In the genomic region with DNA sequence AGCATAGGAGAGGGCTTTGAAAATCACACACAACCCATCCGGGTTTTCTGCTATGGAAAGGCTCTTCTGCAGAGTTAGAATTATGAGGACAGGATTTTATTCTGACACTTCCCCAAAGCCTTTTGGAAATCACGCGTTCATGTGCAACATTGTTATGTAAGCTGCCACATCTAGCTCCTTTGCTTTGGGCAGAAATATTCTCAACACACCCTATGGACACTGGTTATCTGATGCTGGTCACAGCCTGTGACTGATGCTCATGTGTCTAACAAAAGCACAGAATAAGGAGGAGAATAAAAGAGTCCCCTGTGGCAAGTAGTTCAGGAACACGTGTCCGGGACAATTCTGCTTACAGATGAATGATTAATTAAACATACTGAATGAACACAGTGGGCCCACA, we compare ENCODE assay signal across 16 cellular contexts. TPM values are rescaled to one million over a fixed set of nuclear protein-coding genes. Genes with fewer than 3 reads are reported as not detected.
DNase-seq lines count a peak whose midpoint lies in the region; ATAC-seq, FAIRE-seq and TF ChIP-seq lines count a peak whose summit lies in the region.
"Had no signal": no experiment of that assay in that cellular context is flagged by ENCODE, and none has a peak within 500 bp of the region (broad histone marks: within the 10 kb centered on the region; RNA-seq: fewer than 3 reads in every experiment).

No MANE protein-coding gene starts in this region.

- peak overlapping the region; percentile 42; the same call in 1 of the 2 replicates for H3K9ac ChIP-seq in DND-41 (ENCODE audit: low read depth, low read length)

- H3K27me3 Mint-ChIP-seq in memory B cell: no peaks in the 10 kb centered on the region

- H3K9me3 ChIP-seq in DND-41 (ENCODE audit: insufficient read depth, low read length, severe bottlenecking) (no peaks in the 10 kb centered on the region), stomach (no peaks in the 10 kb centered on the region), testis (no peaks in the 10 kb centered on the region)

- no peak for TF ChIP-seq EP300 in stomach (IDR thresholded peaks at IDR 0.05)

- H4K20me1 ChIP-seq in DND-41 (ENCODE audit: insufficient read depth, low read length): peaks cover 10% of the 10 kb centered on the region; the same call in 1 of the 2 replicates

- H3K36me3 ChIP-seq in DND-41 (ENCODE audit: insufficient read depth, low read length) (peaks cover 19% of the 10 kb centered on the region), stomach (no peaks in the 10 kb centered on the region), testis (ENCODE audit: low read depth, missing control alignments) (no peaks in the 10 kb centered on the region)

- H3K27me3 ChIP-seq in DND-41 (ENCODE audit: insufficient read depth, low read length, poor library complexity) (no peaks in the 10 kb centered on the region), stomach (no peaks in the 10 kb centered on the region), testis (no peaks in the 10 kb centered on the region)

- peaks cover 36% of the 10 kb centered on the region for H3K4me1 Mint-ChIP-seq in memory B cell

- TF ChIP-seq POLR2A in stomach (IDR thresholded peaks at IDR 0.05) (no peak), testis (IDR thresholded peaks at IDR 0.05) (no peak)

- H3K4me3 ChIP-seq in DND-41 (ENCODE audit: low read depth in 1 of 2, low read length in 2 of 2) (no peak overlapping the region), stomach (no peak overlapping the region), testis (no peak overlapping the region)

- no peak for DNase-seq in DND-41
- DNase-seq in cerebellar cortex (ENCODE audit: low spot score): peak; percentile 69
- no peak for DNase-seq in memory B cell (ENCODE audit: low spot score in 2 of 2)
- DNase-seq in stomach: peak; percentile 1
- no peak for DNase-seq in HTR-8/SVneo (ENCODE audit: insufficient read length, low spot score)
- no peak for DNase-seq in testis
- DNase-seq in KBM-7: no peak
- DNase-seq: AML-193; CD8-positive, alpha-beta memory T cell; HFFc6; NCI-H1417; NCI-H2029; NCI-H510A treated with DMSO at 0.1 percent for 48 hours; SHP77 treated with DMSO at 0.1 percent for 48 hours had no signal

- H3K4me1 ChIP-seq in DND-41 (ENCODE audit: insufficient read depth, low read length) (peaks cover 54% of the 10 kb centered on the region), stomach (peaks cover 8 to 57% (median 30%) of the 10 kb centered on the region in 4 donors), testis (peaks cover 23% of the 10 kb centered on the region)

- intact Hi-C loops in stomach (cut with DNase I; ENCODE audit: low total_unique reads) (no loop called here), testis (cut with DNase I; ENCODE audit: low total_unique reads) (no loop called here)

- 59 to 82% (median 71%) methylated on average over 5 of the region's 5 CpGs for WGBS in stomach, 5 donors
- WGBS in testis, 2 donors: 38 to 61% methylated on average over 5 of the region's 5 CpGs

- H2AFZ ChIP-seq in DND-41 (ENCODE audit: low read depth, low read length): no peak overlapping the region

- TF ChIP-seq CTCF in DND-41 (IDR thresholded peaks at IDR 0.05; ENCODE audit: borderline replicate concordance, extremely low read depth, low read length, poor library complexity, severe bottlenecking): no peak
- TF ChIP-seq CTCF in stomach (IDR thresholded peaks at IDR 0.05): no peak
- TF ChIP-seq CTCF in testis (IDR thresholded peaks at IDR 0.05): no peak

- H3K9me3 Mint-ChIP-seq in memory B cell: no peaks in the 10 kb centered on the region
- H3K9me3 Mint-ChIP-seq: CD8-positive, alpha-beta memory T cell; HFFc6 had no signal

- no peak for FAIRE-seq in HTR-8/SVneo (lab: Jason Lieb, UNC)
- FAIRE-seq: RCC 7860 had no signal

- H3K36me3 Mint-ChIP-seq in memory B cell: peaks cover 12% of the 10 kb centered on the region

- H3K79me2 ChIP-seq in DND-41 (ENCODE audit: insufficient read depth, low read length): peaks cover 87% of the 10 kb centered on the region

- H3K27ac ChIP-seq in DND-41 (ENCODE audit: low read length) (peak overlapping the region; percentile 97), stomach (no peak overlapping the region), testis (no peak overlapping the region)

- no peak overlapping the region for H3K4me3 Mint-ChIP-seq in memory B cell
- H3K4me3 Mint-ChIP-seq: CD8-positive, alpha-beta memory T cell; HFFc6 had no signal

- peak overlapping the region; percentile 32 for H3K4me2 ChIP-seq in DND-41 (ENCODE audit: insufficient read depth, low read length)

- in situ Hi-C loops in KBM-7 (cut with MboI; ENCODE audit: low pct_unique_long_range_greater_than_20kb, low sequenced_read_pairs): no loop called here

- peak overlapping the region; percentile 50 for H3K27ac Mint-ChIP-seq in memory B cell
- H3K27ac Mint-ChIP-seq: HFFc6 had no signal

- ATAC-seq in DND-41 (ENCODE audit: insufficient read depth, low read depth) (no peak), memory B cell (ENCODE audit: low read depth) (no peak), HG02623 (IDR thresholded peaks at IDR 0.05; ENCODE audit: unreplicated experiment) (no peak)

RNA-seq across cellular contexts. Expression of a gene that starts 22.1 kb away (rescaled TPM):
- 100 to 1,000 TPM in 3 of 5 donors, 10 to 100 TPM in 2; 37.4 to 126 (median 100) TPM for total RNA-seq in stomach
- polyA plus RNA-seq in stomach: 10 to 100 TPM; 12.5 to 38.5 (median 23.0) TPM
- total RNA-seq in testis: 100 to 1,000 TPM; 100 to 103 TPM
- 40.7 TPM for polyA plus RNA-seq in testis (ENCODE audit: insufficient read depth, low read depth, low replicate concordance)

Comparison
In these comparisons a context has a peak if more than half of its experiments do, and no peak if none do; other contexts are left out.
1. DNase-seq: peak in cerebellar cortex (single experiment) and stomach (single experiment); none in DND-41 (single experiment), memory B cell (0 of 2), HTR-8/SVneo (single experiment), testis (single experiment) and KBM-7 (single experiment).